ENCODE assay signal across 1 cellular context in genomic region chrX:41027388-41027787, GRCh38.
TF ChIP-seq lines count a peak whose summit lies in the region.

No MANE protein-coding gene starts in this region.

TF ChIP-seq in GM23338, 12 proteins besides CTCF, POLR2A, EP300 and RAD21 (continued from another document):
- TF ChIP-seq ZNF462 (CRISPR knock-in tag; IDR thresholded peaks at IDR 0.05) (no peak), EZH2 (IDR thresholded peaks at IDR 0.05; ENCODE audit: low read depth, unreplicated experiment) (no peak), ZNF114 (CRISPR knock-in tag; IDR thresholded peaks at IDR 0.05) (no peak)
TF ChIP-seq in GM23338: peak in this region for 0.
